In the genomic region with DNA sequence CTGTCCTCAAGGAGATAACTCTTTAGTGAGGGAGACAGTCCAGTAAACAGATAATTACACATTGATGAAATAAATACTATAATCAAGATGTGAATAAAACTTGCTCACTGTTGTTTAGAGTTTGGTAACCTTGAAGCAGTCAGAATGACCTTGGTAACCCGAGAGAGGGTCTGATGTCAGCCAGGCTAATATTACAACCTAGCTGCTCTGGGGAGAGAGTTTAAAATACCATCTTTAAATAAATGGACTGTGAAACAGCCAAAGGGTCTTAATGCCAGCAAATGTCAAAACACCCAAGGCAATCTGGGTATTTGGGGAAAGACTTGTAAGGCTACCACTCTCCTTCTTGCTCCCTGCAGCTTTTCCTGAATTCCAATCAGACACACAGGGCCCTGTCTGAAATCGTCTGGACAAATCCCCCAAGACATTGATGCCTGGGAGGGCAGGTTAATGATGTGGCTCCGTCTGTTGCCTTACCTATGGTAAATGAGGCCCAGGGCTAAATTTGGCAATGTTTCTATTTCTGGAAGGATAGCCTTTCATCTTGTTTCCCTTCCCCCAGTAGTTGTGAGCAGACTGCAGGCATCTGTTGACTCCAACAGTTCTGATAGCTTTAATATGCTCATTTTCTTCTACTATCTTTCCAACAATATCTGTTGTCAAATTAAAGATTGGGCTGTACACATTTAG, we compare ENCODE assay signal across 1 cellular context.
TF ChIP-seq lines count a peak whose summit lies in the region.

No MANE protein-coding gene starts in this region.

TF ChIP-seq in HEK293, 187 proteins besides CTCF, POLR2A, EP300 and RAD21 (continued from another document):
- TF ChIP-seq SP7 (tag by site-specific recombination; IDR thresholded peaks at IDR 0.05): 0 out of 2 replicates have a peak, but pooled peaks have one; percentile 40
